ENCODE assay signal across 22 cellular contexts in genomic region chr10:86613905-86614304, GRCh38. TPM values are rescaled to one million over a fixed set of nuclear protein-coding genes. Genes with fewer than 3 reads are reported as not detected.
DNase-seq lines count a peak whose midpoint lies in the region; ATAC-seq and TF ChIP-seq lines count a peak whose summit lies in the region.
"Had no signal": no experiment of that assay in that cellular context is flagged by ENCODE, and none has a peak within 500 bp of the region (broad histone marks: within the 10 kb centered on the region; RNA-seq: fewer than 3 reads in every experiment).

No MANE protein-coding gene starts in this region.

- no peaks in the 10 kb centered on the region for H3K9me2 ChIP-seq in HCT116 (ENCODE audit: insufficient read depth)
- H3K9me2 ChIP-seq: SK-N-SH had no signal

- CTCF ChIA-PET in HCT116 (lab: Charles Lee) = no interaction called here
- CTCF ChIA-PET in RWPE1 (lab: Yijun Ruan, JAX) = no interaction called here

- H3K36me3 ChIP-seq in HCT116 (ENCODE audit: control insufficient read depth in 1 of 2, insufficient read depth in 2 of 2, low read length in 2 of 2) (no peaks in the 10 kb centered on the region), mesenchymal stem cell (ENCODE audit: control insufficient read depth in 1 of 2, insufficient read depth in 2 of 2, low read depth in 1 of 2, low read length in 2 of 2) (no peaks in the 10 kb centered on the region)
- H3K36me3 ChIP-seq: MG63 had no signal

- RAD21 ChIA-PET in HCT116 (lab: Charles Lee; ENCODE audit: low non-redundant PET in 1 of 2, low total read pairs in 2 of 2, uncharacterized antibody in 2 of 2, unreplicated experiment in 2 of 2) = no interaction called here

- no peaks in the 10 kb centered on the region for H3K79me1 ChIP-seq in mesenchymal stem cell (replicated peaks; ENCODE audit: low read length, poor library complexity, severe bottlenecking)

- no peak overlapping the region for H4K91ac ChIP-seq in mesenchymal stem cell (ENCODE audit: low read length)

- H3K4me2 ChIP-seq in HCT116 (ENCODE audit: low read length) (no peak overlapping the region), mesenchymal stem cell (ENCODE audit: low read length, poor library complexity, severe bottlenecking) (no peak overlapping the region)
- H3K4me2 ChIP-seq: SK-N-SH had no signal

- H2BK120ac ChIP-seq in mesenchymal stem cell (ENCODE audit: low read depth, low read length) = no peak overlapping the region

- H2BK12ac ChIP-seq in mesenchymal stem cell (ENCODE audit: low read length in 2 of 2) = no peak overlapping the region

- no peak for TF ChIP-seq RAD21 in HCT116 (IDR thresholded peaks at IDR 0.05; ENCODE audit: low read depth)

- H3K27me3 ChIP-seq in HCT116 (ENCODE audit: insufficient read depth, low read length) (no peaks in the 10 kb centered on the region), mesenchymal stem cell (ENCODE audit: control insufficient read depth in 1 of 2, insufficient read depth in 1 of 2, low read length in 2 of 2) (no peaks in the 10 kb centered on the region)
- H3K27me3 ChIP-seq: MG63 had no signal

- WGBS in mesenchymal stem cell = 87% methylated on average over 5 of the region's 6 CpGs

- H2BK5ac ChIP-seq in mesenchymal stem cell (ENCODE audit: low read depth, low read length, poor library complexity, severe bottlenecking) = no peak overlapping the region

- no peaks in the 10 kb centered on the region for H3K79me2 ChIP-seq in HCT116 (ENCODE audit: insufficient read depth, low read length)

- H3K18ac ChIP-seq in mesenchymal stem cell (ENCODE audit: low read depth in 1 of 2, low read length in 2 of 2) = no peak overlapping the region

- H3K23ac ChIP-seq in mesenchymal stem cell (ENCODE audit: low read length in 2 of 2) = no peak overlapping the region

- H3K9ac ChIP-seq in HCT116 (ENCODE audit: low read length) (no peak overlapping the region), mesenchymal stem cell (ENCODE audit: low read length) (no peak overlapping the region)
- H3K9ac ChIP-seq: SK-N-SH had no signal

- no peak for TF ChIP-seq POLR2A in HCT116 (IDR thresholded peaks at IDR 0.05; ENCODE audit: borderline replicate concordance, extremely low read depth, insufficient read depth, insufficient read length)

- H4K20me1 ChIP-seq in HCT116 (ENCODE audit: insufficient read depth) = no peaks in the 10 kb centered on the region

- intact Hi-C loops in HCT116 (cut with micrococcal nuclease) = no loop called here

- no peak overlapping the region for H2AK5ac ChIP-seq in mesenchymal stem cell (ENCODE audit: low read length, severe bottlenecking)

- H2AFZ ChIP-seq in HCT116 (ENCODE audit: low read depth, low read length, poor library complexity, severe bottlenecking) (peak overlapping the region; percentile 1), mesenchymal stem cell (ENCODE audit: low read depth, low read length) (no peak overlapping the region)

- ATAC-seq in HCT116 (no peak), GM21526 (IDR thresholded peaks at IDR 0.05; ENCODE audit: low FRiP score, unreplicated experiment) (no peak), GM18511 (IDR thresholded peaks at IDR 0.05; ENCODE audit: unreplicated experiment) (no peak), GM21717 (IDR thresholded peaks at IDR 0.05; ENCODE audit: unreplicated experiment) (no peak)
- ATAC-seq: HepG2 had no signal

- no peak overlapping the region for H3K27ac ChIP-seq in HCT116 (ENCODE audit: low read depth, low read length)
- H3K27ac ChIP-seq in RWPE1 = no peak overlapping the region
- H3K27ac ChIP-seq in epithelial cell of prostate = peak overlapping the region; percentile 39
- H3K27ac ChIP-seq in mesenchymal stem cell (ENCODE audit: low read length, poor library complexity, severe bottlenecking) = no peak overlapping the region

- POLR2A ChIA-PET in HCT116 (lab: Charles Lee) (no interaction called here), RWPE1 (lab: Yijun Ruan, JAX; ENCODE audit: low non-redundant PET) (no interaction called here)

- H3K9me3 ChIP-seq in HCT116 (ENCODE audit: control insufficient read depth in 1 of 2, insufficient read depth in 1 of 2, low read depth in 1 of 2, low read length in 2 of 2) (no peaks in the 10 kb centered on the region), mesenchymal stem cell (ENCODE audit: control insufficient read depth, low read length) (no peaks in the 10 kb centered on the region)
- H3K9me3 ChIP-seq: MG63, SK-N-SH had no signal

- H4K8ac ChIP-seq in mesenchymal stem cell (ENCODE audit: low read length) = no peak overlapping the region

- DNase-seq in HCT116 (ENCODE audit: low read depth, low spot score) (no peak), RWPE1 (ENCODE audit: low spot score) (peak; percentile 41), epithelial cell of prostate (ENCODE audit: low read depth, low spot score) (peak; percentile 54), mesenchymal stem cell (peak; percentile 41)
- DNase-seq in stimulated activated CD4-positive, alpha-beta T cell treated with anti-CD3 and anti-CD28 coated beads, Interleukin-2, amount 100 ng/mL, for 24 hours = no peak
- DNase-seq: AML-193, GF-D8, H7, MG63, NCI-H1092, NCI-H1694 treated with DMSO at 0.1 percent for 48 hours, NCI-H510A, NCI-H82, Right ventricle myocardium superior, SK-N-SH had no signal

- H3K4me1 ChIP-seq in HCT116 (ENCODE audit: control insufficient read depth in 1 of 2, insufficient read depth in 2 of 2, low read length in 2 of 2) (no peaks in the 10 kb centered on the region), mesenchymal stem cell (ENCODE audit: control insufficient read depth, insufficient read depth, low read depth, low read length) (no peaks in the 10 kb centered on the region)

- H3K4ac ChIP-seq in mesenchymal stem cell (ENCODE audit: low read depth in 1 of 2, low read length in 2 of 2) = no peak overlapping the region

- TF ChIP-seq CTCF in HCT116 (IDR thresholded peaks at IDR 0.05 in 2 of 3, conservative IDR thresholded peaks at IDR 0.05 in 1 of 3; ENCODE audit: borderline replicate concordance in 1 of 3, insufficient read depth in 1 of 3, low read depth in 2 of 3, low read length in 2 of 3) (no peak), RWPE1 (conservative IDR thresholded peaks at IDR 0.05; ENCODE audit: low read depth) (no peak)

- no peak overlapping the region for H2BK15ac ChIP-seq in mesenchymal stem cell (ENCODE audit: low read depth, poor library complexity, severe bottlenecking)

- H3K14ac ChIP-seq in mesenchymal stem cell (ENCODE audit: low read length in 2 of 2) = no peak overlapping the region

- BruUV-seq in HCT116 (replicated peaks; lab: Mats Ljungman, UMichigan) = no TSS peak

- no peak overlapping the region for H3K4me3 ChIP-seq in HCT116 (replicated peaks in 1 of 2; ENCODE audit: low read depth in 1 of 2, low read length in 2 of 2)
- H3K4me3 ChIP-seq in mesenchymal stem cell (ENCODE audit: insufficient read depth in 1 of 2, low read depth in 1 of 2, low read length in 2 of 2) = no peak overlapping the region
- H3K4me3 ChIP-seq: MG63 had no signal

TF ChIP-seq in HCT116, 20 proteins besides CTCF, POLR2A, EP300 and RAD21:
- TF ChIP-seq ELF1 (IDR thresholded peaks at IDR 0.05; ENCODE audit: borderline replicate concordance, low read depth) (no peak), EZH2 (IDR thresholded peaks at IDR 0.05) (no peak), ZNF274 (IDR thresholded peaks at IDR 0.05; ENCODE audit: low read depth, low read length) (no peak), POLR2AphosphoS5 (IDR thresholded peaks at IDR 0.05; ENCODE audit: low read depth, low read length) (no peak), YY1 (IDR thresholded peaks at IDR 0.05; ENCODE audit: extremely low read depth, insufficient replicate concordance, low read depth, low read length) (no peak), JUND (IDR thresholded peaks at IDR 0.05) (no peak), EGR1 (IDR thresholded peaks at IDR 0.05; ENCODE audit: low read depth) (no peak)

RNA-seq across cellular contexts. Expression of gene OPN4, which starts 40.4 kb away (rescaled TPM):
- total RNA-seq in HCT116 (2021; ENCODE audit: unreplicated experiment) = not detected
- polyA plus RNA-seq in HCT116 (2012) = not detected in 2 replicates
- not detected for polyA plus RNA-seq in mesenchymal stem cell (2013, experiment 1 of 2)
- polyA plus RNA-seq in mesenchymal stem cell (2013, experiment 2 of 2) = not detected
- total RNA-seq: A673, Daoy, H7, HepG2 had no signal
- polyA plus RNA-seq: CD14-positive monocyte, HepG2 had no signal

RNA-seq across cellular contexts. Expression of gene LDB3, which starts 54.4 kb away (rescaled TPM):
- total RNA-seq in HCT116 (2021; ENCODE audit: unreplicated experiment) = 0.20 TPM
- polyA plus RNA-seq in HCT116 (2012) = 0.08 and 0.30 TPM in 2 replicates
- 0.03 TPM for polyA plus RNA-seq in mesenchymal stem cell (2013, experiment 1 of 2)
- 0.03 TPM for polyA plus RNA-seq in mesenchymal stem cell (2013, experiment 2 of 2)
- total RNA-seq: Daoy, HepG2 had no signal
- polyA plus RNA-seq: CD14-positive monocyte, HepG2 had no signal

Comparison
In these comparisons a context has a peak if more than half of its experiments do, and no peak if none do; other contexts are left out.
1. DNase-seq: peak in RWPE1 (single experiment), epithelial cell of prostate (single experiment) and mesenchymal stem cell (single experiment); none in HCT116 (single experiment) and stimulated activated CD4-positive, alpha-beta T cell treated with anti-CD3 and anti-CD28 coated beads, Interleukin-2, amount 100 ng/mL, for 24 hours (0 of 2).